8 cellular contexts compared by ENCODE assay signal in genomic region chr17:58416937-58417299, GRCh38. TPM values are rescaled to one million over a fixed set of nuclear protein-coding genes. Genes with fewer than 3 reads are reported as not detected.
DNase-seq lines count a peak whose midpoint lies in the region; ATAC-seq, FAIRE-seq and TF ChIP-seq lines count a peak whose summit lies in the region.

No MANE protein-coding gene starts in this region.

- FAIRE-seq in kidney (lab: Jason Lieb, UNC), result no peak

- H3K9me3 Mint-ChIP-seq in activated naive CD8-positive, alpha-beta T cell treated with anti-CD3 and anti-CD28 coated beads, Interleukin-2, amount 50 U/mL, for 24 hours, result no peaks in the 10 kb centered on the region
- no peaks in the 10 kb centered on the region for H3K9me3 Mint-ChIP-seq in stimulated activated effector memory CD8-positive, alpha-beta T cell treated with anti-CD3 and anti-CD28 coated beads, Interleukin-12 subunit alpha, Interleukin-12 subunit beta, amount 100 ng/mL, for 72 hours
- no peaks in the 10 kb centered on the region for H3K9me3 Mint-ChIP-seq in effector memory CD8-positive, alpha-beta T cell

- H3K27me3 Mint-ChIP-seq in activated naive CD8-positive, alpha-beta T cell treated with anti-CD3 and anti-CD28 coated beads, Interleukin-2, amount 50 U/mL, for 24 hours, result no peaks in the 10 kb centered on the region
- H3K27me3 Mint-ChIP-seq in effector memory CD8-positive, alpha-beta T cell, result no peaks in the 10 kb centered on the region

- TF ChIP-seq CTCF in kidney (IDR thresholded peaks at IDR 0.05; ENCODE audit: borderline replicate concordance, extremely low read depth, insufficient read depth), result no peak

- no peak for ATAC-seq in activated naive CD8-positive, alpha-beta T cell treated with anti-CD3 and anti-CD28 coated beads, Interleukin-2, amount 50 U/mL, for 24 hours
- ATAC-seq in stimulated activated effector memory CD8-positive, alpha-beta T cell treated with anti-CD3 and anti-CD28 coated beads, Interleukin-12 subunit alpha, Interleukin-12 subunit beta, amount 100 ng/mL, for 72 hours, result no peak
- no peak for ATAC-seq in effector memory CD8-positive, alpha-beta T cell (replicated peaks)
- no peak for ATAC-seq in HG02642 (IDR thresholded peaks at IDR 0.05; ENCODE audit: poor library complexity, unreplicated experiment)

- H3K36me3 ChIP-seq in HUES64 (ENCODE audit: insufficient read depth, low read length), result no peaks in the 10 kb centered on the region
- H3K36me3 ChIP-seq in kidney (ENCODE audit: control insufficient read depth in 1 of 2, insufficient read depth in 2 of 2, low read length in 2 of 2), result no peaks in the 10 kb centered on the region

- no peaks in the 10 kb centered on the region for H3K36me3 Mint-ChIP-seq in activated naive CD8-positive, alpha-beta T cell treated with anti-CD3 and anti-CD28 coated beads, Interleukin-2, amount 50 U/mL, for 24 hours (ENCODE audit: low read depth)
- H3K36me3 Mint-ChIP-seq in stimulated activated effector memory CD8-positive, alpha-beta T cell treated with anti-CD3 and anti-CD28 coated beads, Interleukin-12 subunit alpha, Interleukin-12 subunit beta, amount 100 ng/mL, for 72 hours, result no peaks in the 10 kb centered on the region
- H3K36me3 Mint-ChIP-seq in effector memory CD8-positive, alpha-beta T cell (ENCODE audit: insufficient read depth), result no peaks in the 10 kb centered on the region

- no peak for DNase-seq in activated naive CD8-positive, alpha-beta T cell treated with anti-CD3 and anti-CD28 coated beads, Interleukin-2, amount 50 U/mL, for 24 hours
- DNase-seq in kidney (no peak), NCI-H226 (no peak), NK-92 (lab: John Stamatoyannopoulos, UW; ENCODE audit: unreplicated experiment) (no peak)
- no peak for DNase-seq in stimulated activated effector memory CD8-positive, alpha-beta T cell treated with anti-CD3 and anti-CD28 coated beads, Interleukin-12 subunit alpha, Interleukin-12 subunit beta, amount 100 ng/mL, for 72 hours (ENCODE audit: low spot score in 2 of 2)
- no peak for DNase-seq in effector memory CD8-positive, alpha-beta T cell

- H3K4me1 ChIP-seq in HUES64 (ENCODE audit: insufficient read depth, low read length), result peaks cover 35% of the 10 kb centered on the region
- H3K4me1 ChIP-seq in kidney (ENCODE audit: control insufficient read depth in 1 of 2, insufficient read depth in 1 of 2, low read depth in 1 of 2, low read length in 2 of 2), result peaks cover 2 to 3% of the 10 kb centered on the region in 2 donors

- H3K4me3 ChIP-seq in HUES64 (ENCODE audit: low read length) (peak overlapping the region; percentile 68), kidney (ENCODE audit: low read length in 2 of 2) (peak overlapping the region; percentile 53 to 91)

- H3K9ac ChIP-seq in HUES64 (ENCODE audit: low read depth, low read length), result peak overlapping the region; percentile 76
- peak overlapping the region; percentile 37 to 95 for H3K9ac ChIP-seq in kidney (ENCODE audit: low read length in 2 of 2)

- H3K27me3 ChIP-seq in HUES64 (ENCODE audit: insufficient read depth, low read length), result peaks cover 5% of the 10 kb centered on the region; the same call in 1 of the 2 replicates

- peaks cover 41% of the 10 kb centered on the region for H3K4me1 Mint-ChIP-seq in activated naive CD8-positive, alpha-beta T cell treated with anti-CD3 and anti-CD28 coated beads, Interleukin-2, amount 50 U/mL, for 24 hours
- peaks cover 19% of the 10 kb centered on the region for H3K4me1 Mint-ChIP-seq in stimulated activated effector memory CD8-positive, alpha-beta T cell treated with anti-CD3 and anti-CD28 coated beads, Interleukin-12 subunit alpha, Interleukin-12 subunit beta, amount 100 ng/mL, for 72 hours
- peaks cover 8 to 14% of the 10 kb centered on the region in 2 donors for H3K4me1 Mint-ChIP-seq in effector memory CD8-positive, alpha-beta T cell (ENCODE audit: low read depth in 2 of 2)

- H3K4me3 Mint-ChIP-seq in activated naive CD8-positive, alpha-beta T cell treated with anti-CD3 and anti-CD28 coated beads, Interleukin-2, amount 50 U/mL, for 24 hours, result peak overlapping the region; percentile 12
- peak overlapping the region; percentile 8 for H3K4me3 Mint-ChIP-seq in stimulated activated effector memory CD8-positive, alpha-beta T cell treated with anti-CD3 and anti-CD28 coated beads, Interleukin-12 subunit alpha, Interleukin-12 subunit beta, amount 100 ng/mL, for 72 hours
- H3K4me3 Mint-ChIP-seq in effector memory CD8-positive, alpha-beta T cell, result peak overlapping the region in 1 of 2 donors; percentile 4

- H3K27ac Mint-ChIP-seq in activated naive CD8-positive, alpha-beta T cell treated with anti-CD3 and anti-CD28 coated beads, Interleukin-2, amount 50 U/mL, for 24 hours, result no peak overlapping the region
- no peak overlapping the region for H3K27ac Mint-ChIP-seq in stimulated activated effector memory CD8-positive, alpha-beta T cell treated with anti-CD3 and anti-CD28 coated beads, Interleukin-12 subunit alpha, Interleukin-12 subunit beta, amount 100 ng/mL, for 72 hours
- H3K27ac Mint-ChIP-seq in effector memory CD8-positive, alpha-beta T cell, result peak overlapping the region in 1 of 2 donors; percentile 42

- peak overlapping the region; percentile 72 for H3K27ac ChIP-seq in HUES64 (ENCODE audit: low read depth, low read length)
- peak overlapping the region; percentile 55 to 94 for H3K27ac ChIP-seq in kidney (ENCODE audit: low read depth in 2 of 2, low read length in 2 of 2)

- H3K9me3 ChIP-seq in HUES64 (ENCODE audit: insufficient read depth, low read depth, low read length), result no peaks in the 10 kb centered on the region
- H3K9me3 ChIP-seq in kidney (ENCODE audit: control insufficient read depth in 1 of 2, low read length in 2 of 2), result no peaks in the 10 kb centered on the region

- intact Hi-C loops in kidney (cut with DNase I), result no loop called here

- WGBS in HUES64, result 8% methylated on average over 6 of the region's 6 CpGs

RNA-seq across cellular contexts. Expression of gene RNF43, which starts 0.4 kb away (rescaled TPM):
- 2.8 TPM for polyA plus RNA-seq in HUES64 (2013, experiment 1 of 2)
- polyA plus RNA-seq in HUES64 (2013, experiment 2 of 2), result 2.9 TPM
- total RNA-seq in kidney, result 9.5 TPM
- polyA plus RNA-seq in kidney (ENCODE audit: insufficient read depth, low read depth, low replicate concordance), result 7.8 TPM
